In the genomic region with DNA sequence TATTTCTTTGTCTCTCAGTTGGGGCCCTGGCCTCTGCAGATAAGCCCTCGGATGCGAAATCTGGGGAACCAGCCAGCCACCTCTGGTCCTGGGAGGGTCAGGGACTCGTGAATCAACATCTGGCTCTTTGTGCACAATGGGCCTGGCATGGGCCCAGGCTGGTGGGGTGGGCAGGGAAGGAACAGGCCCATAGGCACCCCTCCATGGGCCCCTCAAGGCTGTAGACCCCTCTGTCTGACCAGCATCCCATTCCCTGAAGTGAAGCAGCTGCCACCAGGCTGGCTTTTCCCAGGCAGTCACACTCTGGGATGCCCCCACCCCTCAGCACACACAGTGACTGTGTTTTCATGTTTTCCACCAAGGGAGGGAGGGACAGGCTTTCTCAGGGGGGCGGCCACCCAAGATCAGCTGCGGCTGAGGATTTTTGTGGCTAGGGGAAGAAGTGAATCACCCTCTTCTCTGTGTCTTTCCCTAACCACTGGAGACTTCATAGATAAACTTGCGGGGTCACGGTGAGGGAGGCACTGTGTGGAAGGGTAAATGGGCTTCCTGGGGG, we compare ENCODE assay signal across 13 cellular contexts.
DNase-seq lines count a peak whose midpoint lies in the region; ATAC-seq, FAIRE-seq and TF ChIP-seq lines count a peak whose summit lies in the region.
"Had no signal": no experiment of that assay in that cellular context is flagged by ENCODE, and none has a peak within 500 bp of the region (broad histone marks: within the 10 kb centered on the region; RNA-seq: fewer than 3 reads in every experiment).

No MANE protein-coding gene starts in this region.

- H3K36me3 ChIP-seq in mammary epithelial cell (ENCODE audit: insufficient read depth, low read length), result no peaks in the 10 kb centered on the region
- H3K36me3 ChIP-seq in mucosa of rectum (ENCODE audit: control insufficient read depth in 2 of 2, insufficient read depth in 2 of 2, low read length in 2 of 2), result no peaks in the 10 kb centered on the region
- H3K36me3 ChIP-seq in CD8-positive, alpha-beta memory T cell (ENCODE audit: insufficient read depth, low read length), result no peaks in the 10 kb centered on the region
- no peaks in the 10 kb centered on the region for H3K36me3 ChIP-seq in BE2C
- H3K36me3 ChIP-seq: thyroid gland had no signal

- DNase-seq in AG09309 (ENCODE audit: low read depth) (peak; percentile 61), HTR-8/SVneo (ENCODE audit: insufficient read length, low spot score) (peak; percentile 42), mammary epithelial cell (peak; percentile 29), BE2C (no peak)
- DNase-seq in CD8-positive, alpha-beta memory T cell, result no peak
- no peak for DNase-seq in stimulated activated CD4-positive, alpha-beta T cell treated with anti-CD3 and anti-CD28 coated beads, Interleukin-15, amount 100 ng/mL, for 24 hours
- DNase-seq: activated T-cell treated with anti-CD3 and anti-CD28 coated beads, Interleukin-2, amount 50 U/mL, for 72 hours; DMS 273 treated with DMSO at 0.1 percent for 48 hours; NCI-H446; thyroid gland had no signal

- H3K9me3 Mint-ChIP-seq in CD8-positive, alpha-beta memory T cell, result no peaks in the 10 kb centered on the region
- H3K9me3 Mint-ChIP-seq: activated T-cell treated with anti-CD3 and anti-CD28 coated beads, Interleukin-2, amount 50 U/mL, for 72 hours had no signal

- H3K27me3 Mint-ChIP-seq in CD8-positive, alpha-beta memory T cell, result peaks cover 25 to 60% of the 10 kb centered on the region in 2 donors

- H4K20me1 ChIP-seq in mammary epithelial cell (ENCODE audit: insufficient read depth, low read length), result no peaks in the 10 kb centered on the region

- WGBS in mammary epithelial cell (ENCODE audit: low coverage, missing lambda C conversion rate), result 80% methylated on average over 6 of the region's 7 CpGs

- no peaks in the 10 kb centered on the region for H3K27me3 ChIP-seq in mammary epithelial cell (ENCODE audit: insufficient read depth, low read length)
- H3K27me3 ChIP-seq in mucosa of rectum (ENCODE audit: control insufficient read depth in 2 of 2, insufficient read depth in 2 of 2, low read length in 2 of 2), result no peaks in the 10 kb centered on the region
- no peaks in the 10 kb centered on the region for H3K27me3 ChIP-seq in CD8-positive, alpha-beta memory T cell (ENCODE audit: insufficient read depth, low read length, poor library complexity, severe bottlenecking)
- no peaks in the 10 kb centered on the region for H3K27me3 ChIP-seq in BE2C
- H3K27me3 ChIP-seq: thyroid gland had no signal

- FAIRE-seq in HTR-8/SVneo (lab: Jason Lieb, UNC), result no peak

- peaks cover 0 to 8% (median 7%) of the 10 kb centered on the region in 3 donors for H3K4me1 Mint-ChIP-seq in CD8-positive, alpha-beta memory T cell

- intact Hi-C loops in mammary epithelial cell (cut with micrococcal nuclease), result loop anchor here (1.0 kb wide), 1 partner anchor 20 kb away; no protein-coding TSS in a partner anchor

- H3K36me3 Mint-ChIP-seq in CD8-positive, alpha-beta memory T cell, result no peaks in the 10 kb centered on the region

- H3K4me3 Mint-ChIP-seq in CD8-positive, alpha-beta memory T cell, result no peak overlapping the region
- H3K4me3 Mint-ChIP-seq: activated T-cell treated with anti-CD3 and anti-CD28 coated beads, Interleukin-2, amount 50 U/mL, for 72 hours had no signal

- ATAC-seq in GM18867 (IDR thresholded peaks at IDR 0.05; ENCODE audit: unreplicated experiment), result no peak

- BruUV-seq in mammary epithelial cell (replicated peaks; lab: Mats Ljungman, UMichigan), result no TSS peak

- in situ Hi-C loops in mammary epithelial cell (cut with MboI; ENCODE audit: low sequenced_read_pairs in 2 of 2), result no loop called here

- peaks cover 75% of the 10 kb centered on the region for H3K79me2 ChIP-seq in mammary epithelial cell (ENCODE audit: insufficient read depth, low read length)

- TF ChIP-seq CTCF in AG09309 (IDR thresholded peaks at IDR 0.05; ENCODE audit: control insufficient read depth, insufficient read depth, low read depth, low read length, missing control alignments) (no peak), mammary epithelial cell (conservative IDR thresholded peaks at IDR 0.05 in 1 of 2, IDR thresholded peaks at IDR 0.05 in 1 of 2; ENCODE audit: extremely low read depth in 1 of 2, insufficient read depth in 1 of 2, low read depth in 1 of 2, low read length in 2 of 2) (no peak), BE2C (IDR thresholded peaks at IDR 0.05; ENCODE audit: low read depth, low read length) (no peak)

- H2AFZ ChIP-seq in mammary epithelial cell (ENCODE audit: low read depth, low read length), result no peak overlapping the region

- no peak overlapping the region for H3K4me2 ChIP-seq in mammary epithelial cell (ENCODE audit: insufficient read depth, low read depth, low read length)

- H3K4me1 ChIP-seq in mammary epithelial cell (ENCODE audit: insufficient read depth, low read length), result no peaks in the 10 kb centered on the region
- peaks cover 25 to 32% of the 10 kb centered on the region in 2 donors for H3K4me1 ChIP-seq in mucosa of rectum (ENCODE audit: control insufficient read depth in 2 of 2, insufficient read depth in 2 of 2, low read length in 2 of 2)
- H3K4me1 ChIP-seq in CD8-positive, alpha-beta memory T cell (ENCODE audit: insufficient read depth, low read length), result no peaks in the 10 kb centered on the region
- no peaks in the 10 kb centered on the region for H3K4me1 ChIP-seq in BE2C

- H3K9ac ChIP-seq in mammary epithelial cell (ENCODE audit: insufficient read depth, low read length) (no peak overlapping the region), mucosa of rectum (ENCODE audit: low read depth in 1 of 2, low read length in 2 of 2) (no peak overlapping the region)

- H3K4me3 ChIP-seq in AG09309 (ENCODE audit: control insufficient read depth, low read depth, low read length) (no peak overlapping the region), mammary epithelial cell (replicated peaks in 1 of 3; ENCODE audit: insufficient read depth in 1 of 3, low read depth in 2 of 3, low read length in 3 of 3) (no peak overlapping the region), mucosa of rectum (ENCODE audit: low read length in 2 of 2) (no peak overlapping the region), BE2C (ENCODE audit: low read depth, low read length) (no peak overlapping the region)
- no peak overlapping the region for H3K4me3 ChIP-seq in CD8-positive, alpha-beta memory T cell (ENCODE audit: low read length)
- H3K4me3 ChIP-seq: lung, thyroid gland had no signal

- dilution Hi-C loops in mammary epithelial cell (cut with HindIII; ENCODE audit: low sequenced_read_pairs), result no loop called here

- POLR2A ChIA-PET in CD8-positive, alpha-beta memory T cell (lab: Charles Lee), result no interaction called here

- H3K9me3 ChIP-seq in mammary epithelial cell (replicated peaks; ENCODE audit: insufficient read depth, low read length) (no peaks in the 10 kb centered on the region), mucosa of rectum (ENCODE audit: control insufficient read depth in 2 of 2, low read length in 2 of 2) (no peaks in the 10 kb centered on the region), BE2C (no peaks in the 10 kb centered on the region)
- H3K9me3 ChIP-seq in CD8-positive, alpha-beta memory T cell (ENCODE audit: low read length), result no peaks in the 10 kb centered on the region
- H3K9me3 ChIP-seq: thyroid gland had no signal

- CTCF ChIA-PET in mammary epithelial cell (lab: Charles Lee; ENCODE audit: low non-redundant PET), result no interaction called here
- CTCF ChIA-PET in CD8-positive, alpha-beta memory T cell (lab: Charles Lee), result no interaction called here

- H3K27ac ChIP-seq in mammary epithelial cell (ENCODE audit: insufficient read depth, low read depth, low read length), result no peak overlapping the region
- peak overlapping the region; percentile 46 to 57 for H3K27ac ChIP-seq in mucosa of rectum (ENCODE audit: low read depth in 2 of 2, low read length in 2 of 2)
- H3K27ac ChIP-seq in CD8-positive, alpha-beta memory T cell (ENCODE audit: low read depth, low read length), result no peak overlapping the region
- H3K27ac ChIP-seq: thyroid gland had no signal

- no peak overlapping the region for H3K27ac Mint-ChIP-seq in CD8-positive, alpha-beta memory T cell
- H3K27ac Mint-ChIP-seq: activated T-cell treated with anti-CD3 and anti-CD28 coated beads, Interleukin-2, amount 50 U/mL, for 72 hours had no signal

Comparison
In these comparisons a context has a peak if more than half of its experiments do, and no peak if none do; other contexts are left out.
1. DNase-seq: peak in AG09309 (single experiment), HTR-8/SVneo (single experiment) and mammary epithelial cell (single experiment); none in CD8-positive, alpha-beta memory T cell (0 of 5), stimulated activated CD4-positive, alpha-beta T cell treated with anti-CD3 and anti-CD28 coated beads, Interleukin-15, amount 100 ng/mL, for 24 hours (single experiment) and BE2C (single experiment).
2. H3K27ac ChIP-seq: peak in mucosa of rectum (2 of 2); none in mammary epithelial cell (single experiment) and CD8-positive, alpha-beta memory T cell (single experiment).